25 cellular contexts compared by ENCODE assay signal in the genomic region with DNA sequence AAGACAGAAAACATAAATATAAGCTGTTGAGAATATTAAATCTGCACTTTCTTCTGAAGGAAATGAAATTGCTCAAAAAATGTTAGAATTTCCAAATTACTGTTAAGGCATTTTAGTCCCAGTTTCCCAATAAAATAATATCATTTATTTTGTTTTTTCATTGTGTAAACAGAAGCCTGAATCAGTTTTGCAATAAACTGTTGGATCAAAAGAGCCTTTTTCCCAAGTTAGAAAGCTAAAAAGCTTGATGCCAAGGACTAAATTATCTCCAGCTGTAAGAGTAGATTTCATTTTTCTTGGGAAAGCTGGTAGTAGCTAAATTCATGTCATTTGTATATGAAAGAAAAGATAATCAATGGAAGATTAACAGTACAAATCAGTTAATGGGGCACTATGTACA.
"Had no signal": no experiment of that assay in that cellular context is flagged by ENCODE, and none has a peak within 500 bp of the region (broad histone marks: within the 10 kb centered on the region; RNA-seq: fewer than 3 reads in every experiment).

No MANE protein-coding gene starts in this region.

- H3K36me3 ChIP-seq: ascending aorta, cardiac muscle cell, SJCRH30 had no signal

- DNase-seq: activated CD4-positive, alpha-beta T cell treated with anti-CD3 and anti-CD28 coated beads for 36 hours; activated CD4-positive, alpha-beta T cell treated with anti-CD3 and anti-CD28 coated beads, Interleukin-2, amount 10 ng/mL, durations not matched to agents 7 days and 5 days; activated CD4-positive, alpha-beta T cell treated with anti-CD3 and anti-CD28 coated beads, Interleukin-2, amount 50 U/mL, for 48 hours; activated CD8-positive, alpha-beta memory T cell treated with anti-CD3 and anti-CD28 coated beads, Interleukin-2, amount 50 U/mL, for 4 hours; activated gamma-delta T cell treated with Interleukin-2 at 50 U/mL for 16 hours; activated naive CD4-positive, alpha-beta T cell treated with anti-CD3 and anti-CD28 coated beads for 36 hours; activated naive CD8-positive, alpha-beta T cell treated with anti-CD3 and anti-CD28 coated beads, Interleukin-2, amount 50 U/mL, for 24 hours; activated T-cell treated with anti-CD3 and anti-CD28 coated beads for 4 hours; activated T-cell treated with anti-CD3 and anti-CD28 coated beads, Interleukin-2, amount 50 U/mL, for 4 hours; amniotic stem cell; NCI-H1092 treated with DMSO at 0.1 percent for 48 hours; NCI-H1417; NCI-H146; NCI-H187 treated with DMSO at 0.1 percent for 48 hours; NCI-H2081 treated with DMSO at 0.1 percent for 48 hours; NCI-H524 treated with DMSO at 0.1 percent for 48 hours; SHP77; SJCRH30; SK-N-SH had no signal

- H3K9me3 ChIP-seq: SJCRH30, SK-N-SH had no signal

- H3K27me3 ChIP-seq: ascending aorta, cardiac muscle cell, SJCRH30 had no signal

- H3K4me3 ChIP-seq: ascending aorta, cardiac muscle cell, K562, SJCRH30 had no signal

- ATAC-seq: activated CD4-positive, alpha-beta T cell treated with anti-CD3 and anti-CD28 coated beads for 36 hours; activated CD4-positive, CD25-positive, alpha-beta regulatory T cell treated with anti-CD3 and anti-CD28 coated beads, Interleukin-2, amount 50 U/mL, for 24 hours; activated naive CD8-positive, alpha-beta T cell treated with anti-CD3 and anti-CD28 coated beads, Interleukin-2, amount 50 U/mL, for 24 hours; activated T-cell treated with anti-CD3 and anti-CD28 coated beads, Interleukin-2, amount 50 U/mL, for 4 hours; K562; Panc1; WTC11 had no signal

- H3K27ac ChIP-seq: ascending aorta, cardiac muscle cell, SJCRH30 had no signal
